ENCODE assay signal across 17 cellular contexts in the genomic region with DNA sequence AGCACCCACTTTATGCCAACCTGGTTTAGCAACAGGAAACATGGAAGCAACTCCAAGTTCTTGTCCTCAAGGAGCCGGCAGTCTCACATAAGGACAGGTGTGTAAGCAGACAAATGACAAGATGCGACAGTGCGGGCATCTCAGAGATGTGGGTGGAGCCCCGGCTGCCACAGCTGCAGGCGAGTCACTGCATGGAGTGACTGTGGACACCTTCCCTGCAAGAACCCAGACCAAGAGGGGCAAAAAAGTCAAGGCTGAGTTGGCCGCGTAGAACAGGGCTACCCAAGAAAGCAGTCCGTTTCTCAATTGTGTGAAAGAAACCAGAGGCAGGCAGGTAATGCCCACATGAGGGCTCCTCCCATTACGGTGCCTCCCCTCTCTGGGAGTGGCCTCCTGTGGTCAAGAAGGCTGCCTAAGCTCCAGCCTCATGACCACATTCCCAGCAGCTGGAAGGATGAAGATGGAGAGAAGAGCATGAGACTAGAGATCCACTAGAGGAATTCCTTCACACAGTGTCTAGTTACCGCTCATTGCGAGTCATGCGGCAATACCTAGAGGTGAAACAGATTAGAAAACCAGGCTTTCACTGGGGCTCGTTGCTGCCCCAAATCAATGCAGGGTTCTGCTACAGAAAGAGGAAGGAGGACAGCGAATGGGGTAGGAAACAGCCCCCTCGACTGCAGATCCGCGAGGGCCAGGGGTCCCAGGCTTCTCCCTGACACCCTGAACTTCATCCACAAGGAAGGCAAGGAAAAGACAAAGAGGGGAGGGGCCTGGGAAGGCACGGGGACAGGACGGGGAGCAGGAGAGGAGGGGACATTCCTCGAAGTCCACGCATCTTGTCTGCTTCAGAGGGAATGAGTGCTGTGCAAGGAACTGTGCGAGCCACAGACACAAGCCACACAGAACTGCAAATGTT.
"Had no signal": no experiment of that assay in that cellular context is flagged by ENCODE, and none has a peak within 500 bp of the region (broad histone marks: within the 10 kb centered on the region; RNA-seq: fewer than 3 reads in every experiment).

No MANE protein-coding gene starts in this region.

- H3K4me3 Mint-ChIP-seq: activated T-helper 17 cell treated with anti-CD3 and anti-CD28 coated beads, Interleukin-2, amount 50 U/mL, for 72 hours; central memory CD8-positive, alpha-beta T cell; effector memory CD8-positive, alpha-beta T cell; naive B cell; neural progenitor cell had no signal

- DNase-seq: effector memory CD8-positive, alpha-beta T cell; esophagus squamous epithelium; left cardiac atrium; mesendoderm; naive B cell; retina; stimulated activated CD4-positive, alpha-beta T cell treated with anti-CD3 and anti-CD28 coated beads, Interleukin-4, amount 100 ng/mL, for 24 hours; stimulated activated naive CD8-positive, alpha-beta T cell treated with anti-CD3 and anti-CD28 coated beads, Interleukin-15, Interleukin-2, amounts not matched to agents 100 U/mL and 50 U/mL, for 24 hours; substantia nigra; T-helper 9 cell; thyroid gland had no signal

- H3K4me3 ChIP-seq: esophagus squamous epithelium, gastroesophageal sphincter, neural progenitor cell, thyroid gland had no signal

- ATAC-seq: activated naive CD4-positive, alpha-beta T cell treated with anti-CD3 and anti-CD28 coated beads, Interleukin-2, amount 50 U/mL, for 72 hours; activated T-helper 17 cell treated with anti-CD3 and anti-CD28 coated beads, Interleukin-2, amount 50 U/mL, for 72 hours; effector memory CD8-positive, alpha-beta T cell; gastroesophageal sphincter; left cardiac atrium; stimulated activated naive CD8-positive, alpha-beta T cell treated with anti-CD3 and anti-CD28 coated beads, Interleukin-15, Interleukin-2, amounts not matched to agents 100 U/mL and 50 U/mL, for 24 hours had no signal

- H3K4me1 Mint-ChIP-seq: activated T-helper 17 cell treated with anti-CD3 and anti-CD28 coated beads, Interleukin-2, amount 50 U/mL, for 72 hours; central memory CD8-positive, alpha-beta T cell; naive B cell had no signal

- H3K27me3 ChIP-seq: neural progenitor cell, thyroid gland had no signal

- H3K27ac Mint-ChIP-seq: activated naive CD4-positive, alpha-beta T cell treated with anti-CD3 and anti-CD28 coated beads, Interleukin-2, amount 50 U/mL, for 72 hours; activated T-helper 17 cell treated with anti-CD3 and anti-CD28 coated beads, Interleukin-2, amount 50 U/mL, for 72 hours; naive B cell; neural progenitor cell; progenitor cell of endocrine pancreas had no signal

- H3K36me3 Mint-ChIP-seq: neural progenitor cell had no signal

- H3K36me3 ChIP-seq: esophagus squamous epithelium, gastroesophageal sphincter, neural progenitor cell, thyroid gland had no signal
